Comparison of ENCODE assay signal across 29 cellular contexts in the genomic region with DNA sequence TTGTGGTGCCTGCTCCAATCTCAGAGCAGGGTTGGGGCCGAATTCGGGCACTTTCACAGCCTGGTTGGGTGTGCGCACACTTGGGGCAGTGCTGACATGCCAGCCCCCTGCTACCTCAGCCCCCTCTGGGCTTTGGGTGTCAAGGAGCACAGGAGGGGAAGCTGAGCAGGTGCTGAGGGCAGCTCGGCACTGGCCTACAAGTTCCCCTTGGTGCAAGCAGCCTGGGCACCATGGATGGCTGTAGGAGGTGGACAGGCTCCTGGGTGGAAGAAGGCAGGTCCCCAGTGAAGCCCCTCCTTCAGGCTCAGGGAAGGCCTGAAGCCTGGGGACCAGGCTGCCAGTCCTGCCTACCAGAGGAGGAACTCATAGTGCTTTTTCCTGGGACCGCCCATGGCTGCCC.
"Had no signal": no experiment of that assay in that cellular context is flagged by ENCODE, and none has a peak within 500 bp of the region (broad histone marks: within the 10 kb centered on the region; RNA-seq: fewer than 3 reads in every experiment).

No MANE protein-coding gene starts in this region.

- H3K36me3 ChIP-seq: heart left ventricle, left ventricle myocardium inferior, neutrophil, ovary, right atrium auricular region, right lobe of liver, thyroid gland, transverse colon, uterus had no signal

- DNase-seq: heart left ventricle; hypothalamus; immature natural killer cell; left ventricle myocardium inferior; midbrain; mucosa of descending colon; naive thymus-derived CD4-positive, alpha-beta T cell; occipital lobe; ovary; right lobe of liver; stimulated activated CD4-positive, alpha-beta T cell treated with anti-CD3 and anti-CD28 coated beads, Interleukin-12 subunit alpha, Interleukin-12 subunit beta, amount 100 ng/mL, for 4 hours; stimulated activated CD4-positive, alpha-beta T cell treated with anti-CD3 and anti-CD28 coated beads, Interleukin-15, amount 100 ng/mL, for 24 hours; stimulated activated CD4-positive, alpha-beta T cell treated with anti-CD3 and anti-CD28 coated beads, Interleukin-2, amount 100 ng/mL, for 24 hours; stimulated activated CD4-positive, alpha-beta T cell treated with anti-CD3 and anti-CD28 coated beads, Interleukin-4, amount 100 ng/mL, for 24 hours; stimulated activated naive CD4-positive, alpha-beta T cell treated with Interleukin-2 at 50 U/mL for 16 hours; stimulated activated naive CD8-positive, alpha-beta T cell treated with anti-CD3 and anti-CD28 coated beads, Interleukin-15, amount 100 ng/mL, for 72 hours; substantia nigra; testis; thyroid gland; transverse colon; uterus had no signal

- H3K27ac ChIP-seq: heart left ventricle, left ventricle myocardium inferior, neutrophil, ovary, right atrium auricular region, right lobe of liver, skin epidermis, testis, thyroid gland, transverse colon, uterus had no signal

- H3K36me3 Mint-ChIP-seq: immature natural killer cell; naive thymus-derived CD4-positive, alpha-beta T cell; stimulated activated memory B cell treated with anti-CD40 and anti-IgM and Interleukin-4, amounts not matched to agents 10 μg/mL and 1 μg/mL and 100 μg/mL, for 72 hours had no signal

- H3K27me3 Mint-ChIP-seq: progenitor cell of endocrine pancreas; stimulated activated memory B cell treated with anti-CD40 and anti-IgM and Interleukin-4, amounts not matched to agents 10 μg/mL and 1 μg/mL and 100 μg/mL, for 72 hours; stimulated activated naive CD8-positive, alpha-beta T cell treated with anti-CD3 and anti-CD28 coated beads, Interleukin-15, amount 100 ng/mL, for 72 hours had no signal

- H3K4me3 Mint-ChIP-seq: immature natural killer cell; naive thymus-derived CD4-positive, alpha-beta T cell; nephron; neural crest cell; stimulated activated memory B cell treated with anti-CD40 and anti-IgM and Interleukin-4, amounts not matched to agents 10 μg/mL and 1 μg/mL and 100 μg/mL, for 72 hours; stimulated activated naive CD8-positive, alpha-beta T cell treated with anti-CD3 and anti-CD28 coated beads, Interleukin-15, amount 100 ng/mL, for 72 hours had no signal

- H3K27ac Mint-ChIP-seq: immature natural killer cell; naive thymus-derived CD4-positive, alpha-beta T cell; nephron; progenitor cell of endocrine pancreas; stimulated activated memory B cell treated with anti-CD40 and anti-IgM and Interleukin-4, amounts not matched to agents 10 μg/mL and 1 μg/mL and 100 μg/mL, for 72 hours; stimulated activated naive CD8-positive, alpha-beta T cell treated with anti-CD3 and anti-CD28 coated beads, Interleukin-15, amount 100 ng/mL, for 72 hours had no signal

- H3K4me3 ChIP-seq: heart left ventricle, left ventricle myocardium inferior, lung, mucosa of descending colon, ovary, right atrium auricular region, right lobe of liver, skin epidermis, testis, thyroid gland, transverse colon, uterus had no signal

- H3K4me1 Mint-ChIP-seq: stimulated activated naive CD8-positive, alpha-beta T cell treated with anti-CD3 and anti-CD28 coated beads, Interleukin-15, amount 100 ng/mL, for 72 hours had no signal

- H3K27me3 ChIP-seq: heart left ventricle, neutrophil, ovary, right atrium auricular region, right lobe of liver, testis, thyroid gland, transverse colon, uterus had no signal

- H3K9me3 Mint-ChIP-seq: immature natural killer cell; nephron; neural crest cell; stimulated activated memory B cell treated with anti-CD40 and anti-IgM and Interleukin-4, amounts not matched to agents 10 μg/mL and 1 μg/mL and 100 μg/mL, for 72 hours; stimulated activated naive CD8-positive, alpha-beta T cell treated with anti-CD3 and anti-CD28 coated beads, Interleukin-15, amount 100 ng/mL, for 72 hours had no signal

- H3K9me3 ChIP-seq: heart left ventricle, left ventricle myocardium inferior, mucosa of descending colon, neutrophil, ovary, right atrium auricular region, right lobe of liver, testis, thyroid gland, transverse colon, uterus had no signal

- H3K4me1 ChIP-seq: left ventricle myocardium inferior, right atrium auricular region, right lobe of liver, thyroid gland, transverse colon, uterus had no signal

- ATAC-seq: heart left ventricle; mucosa of descending colon; naive thymus-derived CD4-positive, alpha-beta T cell; stimulated activated memory B cell treated with anti-CD40 and anti-IgM and Interleukin-4, amounts not matched to agents 10 μg/mL and 1 μg/mL and 100 μg/mL, for 72 hours; stimulated activated naive CD8-positive, alpha-beta T cell treated with anti-CD3 and anti-CD28 coated beads, Interleukin-15, amount 100 ng/mL, for 72 hours had no signal
